7 cellular contexts compared by ENCODE assay signal in the genomic region with DNA sequence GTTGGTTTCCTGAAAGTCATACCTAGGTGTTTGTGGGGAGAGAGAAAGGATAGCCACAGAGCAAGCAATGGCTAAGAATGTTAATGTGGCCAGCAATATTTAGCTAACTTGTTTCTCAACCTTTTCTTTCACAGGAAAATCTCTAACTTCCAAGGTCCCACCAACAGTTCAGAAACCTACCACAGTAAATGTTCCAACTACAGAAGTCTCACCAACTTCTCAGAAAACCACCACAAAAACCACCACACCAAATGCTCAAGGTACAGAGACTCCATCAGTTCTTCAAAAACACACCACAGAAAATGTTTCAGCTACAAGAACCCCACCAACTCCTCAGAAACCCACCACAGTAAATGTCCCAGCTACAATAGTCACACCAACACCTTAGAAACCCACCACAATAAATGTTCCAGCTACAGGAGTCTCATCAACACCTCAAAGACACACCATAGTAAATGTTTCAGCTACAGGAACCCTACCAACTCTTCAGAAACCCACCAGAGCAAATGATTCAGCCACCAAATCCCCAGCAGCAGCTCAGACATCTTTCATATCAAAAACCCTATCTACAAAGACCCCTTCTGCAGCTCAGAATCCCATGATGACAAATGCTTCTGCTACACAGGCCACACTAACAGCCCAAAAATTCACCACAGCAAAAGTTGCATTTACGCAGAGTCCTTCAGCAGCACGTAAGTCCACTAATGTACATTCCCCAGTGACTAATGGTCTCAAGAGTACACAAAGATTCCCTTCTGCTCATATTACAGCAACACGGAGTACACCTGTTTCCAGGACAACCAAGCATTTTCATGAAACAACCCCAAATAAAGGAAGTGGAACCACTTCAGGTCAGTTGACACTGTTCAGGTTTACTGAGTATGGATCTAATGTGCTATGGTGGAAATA. TPM values are rescaled to one million over a fixed set of nuclear protein-coding genes. Genes with fewer than 3 reads are reported as not detected.
A peak's percentile ranks its signal among the peaks of the same experiment; 100 is the strongest.
DNase-seq lines count a peak whose midpoint lies in the region; ATAC-seq, FAIRE-seq and TF ChIP-seq lines count a peak whose summit lies in the region.

No MANE protein-coding gene starts in this region.

- H3K4me2 ChIP-seq in GM12878 (ENCODE audit: control insufficient read depth, insufficient read depth): peak overlapping the region; percentile 83

- H3K4me3 ChIP-seq in GM12878 (peak overlapping the region; percentile 1; the same call in 1 of the 2 replicates), esophagus squamous epithelium (no peak overlapping the region)

- SMC1A ChIA-PET in GM12878 (lab: Charles Lee; ENCODE audit: uncharacterized antibody, unreplicated experiment): interaction anchor here (1.0 to 7.0 kb wide), 10 partner anchors 9 to 94 kb away, joined by 3 to 144 read pairs (median 10); a partner anchor contains a TSS

- no peak for TF ChIP-seq RAD21 in GM12878 (IDR thresholded peaks at IDR 0.05; ENCODE audit: insufficient read depth, low read depth, low read length)

- WGBS in GM12878 (ENCODE audit: insufficient coverage, insufficient replicate concordance, low lambda C conversion rate, missing lambda C conversion rate): 14% methylated on average over 3 of the region's 3 CpGs
- 47 to 58% methylated on average over 3 of the region's 3 CpGs for WGBS in esophagus squamous epithelium, 2 donors

- H3K36me3 ChIP-seq in GM12878 (ENCODE audit: control insufficient read depth in 2 of 2, insufficient read depth in 2 of 2, low read length in 1 of 2): peaks cover 1 to 4% of the 10 kb centered on the region in 2 experiments; a peak in 1 of 4 replicates
- peaks cover 0 to 78% (median 5%) of the 10 kb centered on the region in 3 donors for H3K36me3 ChIP-seq in esophagus squamous epithelium

- peak; percentile 69 for FAIRE-seq in GM12878 (lab: Jason Lieb, UNC)

- H3K27ac ChIP-seq in GM12878 (ENCODE audit: control insufficient read depth, insufficient read depth) (peak overlapping the region; percentile 81), esophagus squamous epithelium (peak overlapping the region in 2 of 4 donors; percentile 13 to 53)

- intact Hi-C loops in GM12878 (cut with micrococcal nuclease; ENCODE audit: unreplicated experiment) (loop anchor here (1.0 kb wide), 2 partner anchors 16 to 75 kb away; a partner anchor contains a TSS), esophagus squamous epithelium (cut with DNase I) (no loop called here)

- TF ChIP-seq EP300 in GM12878 (IDR thresholded peaks at IDR 0.05; ENCODE audit: borderline replicate concordance in 1 of 2, control insufficient read depth in 1 of 2, low read depth in 2 of 2, low read length in 2 of 2): peak; percentile 72 to 89; a peak in 3 of 4 replicates

- H3K79me2 ChIP-seq in GM12878 (ENCODE audit: control insufficient read depth, insufficient read depth, low read length): no peaks in the 10 kb centered on the region

- POLR2A ChIA-PET in GM12878 (lab: Charles Lee): interaction anchor here (0.6 to 6.9 kb wide), 5 partner anchors 15 to 149 kb away, joined by 3 to 74 read pairs (median 3); a partner anchor contains a TSS

- RAD21 ChIA-PET in GM12878 (lab: Charles Lee; ENCODE audit: unreplicated experiment): interaction anchor here (0.5 to 3.0 kb wide), 10 partner anchors 11 to 791 kb away, joined by 3 to 62 read pairs (median 4); a partner anchor contains a TSS

- no peaks in the 10 kb centered on the region for H3K27me3 ChIP-seq in GM12878 (replicated peaks in 1 of 2; ENCODE audit: control insufficient read depth in 2 of 2, insufficient read depth in 2 of 2, low read length in 1 of 2)
- H3K27me3 ChIP-seq in esophagus squamous epithelium: no peaks in the 10 kb centered on the region

- TF ChIP-seq CTCF in GM12878 (IDR thresholded peaks at IDR 0.05 in 2 of 3, conservative IDR thresholded peaks at IDR 0.05 in 1 of 3; ENCODE audit: control insufficient read depth in 2 of 3, extremely low read depth in 1 of 3, insufficient read depth in 1 of 3, low read depth in 3 of 3, low read length in 3 of 3) (no peak), esophagus squamous epithelium (IDR thresholded peaks at IDR 0.05) (no peak)

- ATAC-seq in GM18520 (IDR thresholded peaks at IDR 0.05; ENCODE audit: unreplicated experiment) (peak; percentile 55), GM12878 (peak; percentile 78)

- peaks cover 19% of the 10 kb centered on the region for H3K9me3 ChIP-seq in GM12878 (replicated peaks; ENCODE audit: control insufficient read depth, insufficient read depth, low read length)
- no peaks in the 10 kb centered on the region for H3K9me3 ChIP-seq in esophagus squamous epithelium

- no TSS peak for BruUV-seq in GM12878 (replicated peaks; lab: Mats Ljungman, UMichigan)

- H3K4me1 ChIP-seq in GM12878 (ENCODE audit: control insufficient read depth, insufficient read depth, low read length) (peaks cover 47% of the 10 kb centered on the region), esophagus squamous epithelium (peaks cover 0 to 3% (median 0%) of the 10 kb centered on the region in 3 donors)

- DNase-seq in HCEC 1CT: peak; percentile 83
- peak; percentile 49 for DNase-seq in MV-4-11 (lab: John Stamatoyannopoulos, UW)
- DNase-seq in GM12878 (ENCODE audit: low read depth, low spot score): peak; percentile 91
- peak; percentile 33 to 45 for DNase-seq in stimulated activated CD4-positive, alpha-beta T cell treated with anti-CD3 and anti-CD28 coated beads, Interleukin-2, amount 100 ng/mL, for 24 hours
- DNase-seq in Ammon's horn (ENCODE audit: low spot score): no peak
- no peak for DNase-seq in esophagus squamous epithelium (lab: John Stamatoyannopoulos, UW)

- CTCF ChIA-PET in GM12878 (lab: Yijun Ruan, JAX): interaction anchor here (0.6 to 5.0 kb wide), 8 partner anchors 11 to 188 kb away, joined by 3 to 43 read pairs (median 4); a partner anchor contains a TSS

- no peaks in the 10 kb centered on the region for H4K20me1 ChIP-seq in GM12878 (ENCODE audit: control insufficient read depth, insufficient read depth)

- in situ Hi-C loops in GM12878 (cut with MboI): loop anchor here (10.0 kb wide), 1 partner anchor 412 kb away; a partner anchor contains a TSS

- no peak overlapping the region for H2AFZ ChIP-seq in GM12878 (ENCODE audit: control insufficient read depth, low read depth, low read length)

- no peak for TF ChIP-seq POLR2A in GM12878 (IDR thresholded peaks at IDR 0.05; ENCODE audit: low read depth, low read length)
- TF ChIP-seq POLR2A in esophagus squamous epithelium (IDR thresholded peaks at IDR 0.05): no peak

- peak overlapping the region; percentile 16; the same call in 1 of the 2 replicates for H3K9ac ChIP-seq in GM12878 (ENCODE audit: control insufficient read depth, insufficient read depth, low read length)

TF ChIP-seq in GM12878, 131 proteins besides CTCF, POLR2A, EP300 and RAD21 (continues in another document):
- TF ChIP-seq NFXL1 (IDR thresholded peaks at IDR 0.05; ENCODE audit: borderline replicate concordance) (no peak), BCL11A (IDR thresholded peaks at IDR 0.05; ENCODE audit: low read depth, low read length) (peak; percentile 59; the same call in 1 of the 2 replicates)
- TF ChIP-seq, protein P1, sequence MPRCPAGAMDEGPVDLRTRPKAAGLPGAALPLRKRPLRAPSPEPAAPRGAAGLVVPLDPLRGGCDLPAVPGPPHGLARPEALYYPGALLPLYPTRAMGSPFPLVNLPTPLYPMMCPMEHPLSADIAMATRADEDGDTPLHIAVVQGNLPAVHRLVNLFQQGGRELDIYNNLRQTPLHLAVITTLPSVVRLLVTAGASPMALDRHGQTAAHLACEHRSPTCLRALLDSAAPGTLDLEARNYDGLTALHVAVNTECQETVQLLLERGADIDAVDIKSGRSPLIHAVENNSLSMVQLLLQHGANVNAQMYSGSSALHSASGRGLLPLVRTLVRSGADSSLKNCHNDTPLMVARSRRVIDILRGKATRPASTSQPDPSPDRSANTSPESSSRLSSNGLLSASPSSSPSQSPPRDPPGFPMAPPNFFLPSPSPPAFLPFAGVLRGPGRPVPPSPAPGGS (IDR thresholded peaks at IDR 0.05; ENCODE audit: borderline replicate concordance, insufficient read depth, low read depth, low read length, poor library complexity, severe bottlenecking): peak; percentile 31
- TF ChIP-seq, protein P2, sequence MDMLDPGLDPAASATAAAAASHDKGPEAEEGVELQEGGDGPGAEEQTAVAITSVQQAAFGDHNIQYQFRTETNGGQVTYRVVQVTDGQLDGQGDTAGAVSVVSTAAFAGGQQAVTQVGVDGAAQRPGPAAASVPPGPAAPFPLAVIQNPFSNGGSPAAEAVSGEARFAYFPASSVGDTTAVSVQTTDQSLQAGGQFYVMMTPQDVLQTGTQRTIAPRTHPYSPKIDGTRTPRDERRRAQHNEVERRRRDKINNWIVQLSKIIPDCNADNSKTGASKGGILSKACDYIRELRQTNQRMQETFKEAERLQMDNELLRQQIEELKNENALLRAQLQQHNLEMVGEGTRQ (IDR thresholded peaks at IDR 0.05; ENCODE audit: borderline replicate concordance, low read depth, low read length): no peak

RNA-seq across cellular contexts. Expression of a gene that starts 15.3 kb away (rescaled TPM):
- total RNA-seq in GM12878 (2013; cell fraction: nucleolus; rRNA removed): 205 and 212 TPM in 2 replicates
- total RNA-seq in GM12878 (2014; rRNA removed) (15.7 and 21.1 TPM in 2 replicates), GM12878 (2014; rRNA removed; fragmentation: Illumina TruSeq; extraction: Trizol) (19.3 and 19.9 TPM in 2 replicates), GM12878 (2021) (14.5 and 19.2 TPM in 2 replicates), esophagus squamous epithelium (100 to 1,000 TPM in 1 of 4 donors, 10 to 100 TPM in 3; 36.5 to 100 (median 72.2) TPM)
- polyA plus RNA-seq in GM12878 (2011; ENCODE audit: low read depth): 9.2 TPM
- polyA plus RNA-seq in GM12878 (2011; rRNA removed) (46.5 and 56.3 TPM in 2 replicates), GM12878 (2014; fragmentation: Illumina TruSeq; extraction: Trizol) (19.8 and 28.7 TPM in 2 replicates), GM12878 (2014; fragmentation: Nextera tagmentation; extraction: Ambion mirVana) (1 to 10 TPM; 5.2 to 6.0 TPM), GM12878 (2014; rRNA removed) (16.0 and 17.6 TPM in 2 replicates), GM12878 (2016; fragmentation: Nextera tagmentation; extraction: Ambion mirVana) (10 to 100 TPM; 12.3 to 14.2 TPM)
- 16.5 and 25.0 TPM in 2 replicates for polyA plus RNA-seq in GM12878 (2011; cell fraction: cytosol; rRNA removed)
- 14.5 and 22.6 TPM in 2 replicates for polyA plus RNA-seq in GM12878 (2011; cell fraction: nucleus; rRNA removed)
- 19.0 and 23.8 TPM in 2 replicates for polyA plus RNA-seq in GM12878 (2012)
- 19.8 and 28.5 TPM in 2 replicates for polyA minus RNA-seq in GM12878 (2011; rRNA and poly(A)+ RNA removed)
- polyA minus RNA-seq in GM12878 (2011; cell fraction: cytosol; rRNA and poly(A)+ RNA removed): 16.7 and 19.1 TPM in 2 replicates
- polyA minus RNA-seq in GM12878 (2011; cell fraction: nucleus; rRNA and poly(A)+ RNA removed): 26.5 and 41.1 TPM in 2 replicates

Comparison
In these comparisons a context has a peak if more than half of its experiments do, and no peak if none do; other contexts are left out.
1. DNase-seq: peak in HCEC 1CT (single experiment), MV-4-11 (single experiment), GM12878 (single experiment) and stimulated activated CD4-positive, alpha-beta T cell treated with anti-CD3 and anti-CD28 coated beads, Interleukin-2, amount 100 ng/mL, for 24 hours (2 of 2); none in Ammon's horn (single experiment) and esophagus squamous epithelium (single experiment).